Comparison of ENCODE assay signal across 6 cellular contexts in the genomic region with DNA sequence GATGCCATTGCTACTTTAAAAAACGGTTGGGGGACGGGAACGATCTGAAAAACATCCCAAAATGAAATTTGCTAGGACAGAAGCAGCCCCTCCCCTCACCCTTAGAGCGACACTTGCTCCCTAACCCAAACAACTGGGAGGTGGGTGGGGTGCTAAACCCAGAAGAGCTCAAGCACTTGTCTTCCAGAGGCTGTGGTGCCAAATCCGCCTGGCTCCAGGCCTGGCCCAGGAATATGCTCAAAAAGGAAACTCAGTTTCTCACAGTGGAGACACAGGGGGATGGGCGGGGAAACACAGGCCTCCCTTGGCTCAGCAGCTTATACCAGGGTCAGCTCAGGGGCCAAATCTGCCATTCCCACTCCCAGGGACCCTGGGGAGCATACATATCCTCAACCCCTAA. TPM values are rescaled to one million over a fixed set of nuclear protein-coding genes. Genes with fewer than 3 reads are reported as not detected.
A peak's percentile ranks its signal among the peaks of the same experiment; 100 is the strongest.
DNase-seq lines count a peak whose midpoint lies in the region; ATAC-seq and TF ChIP-seq lines count a peak whose summit lies in the region.

No MANE protein-coding gene starts in this region.

- ATAC-seq in GM19397 (IDR thresholded peaks at IDR 0.05; ENCODE audit: unreplicated experiment), result no peak

- peak overlapping the region; percentile 79 to 89 (median 85) for H3K27ac ChIP-seq in esophagus squamous epithelium
- H3K27ac ChIP-seq in smooth muscle cell (ENCODE audit: low read depth), result peak overlapping the region; percentile 91

- peaks cover 19% of the 10 kb centered on the region for H4K20me1 ChIP-seq in smooth muscle cell (ENCODE audit: low read depth)

- peaks cover 25% of the 10 kb centered on the region for H3K79me2 ChIP-seq in smooth muscle cell (ENCODE audit: low read depth)

- TF ChIP-seq CTCF in esophagus squamous epithelium (IDR thresholded peaks at IDR 0.05), result no peak
- no peak for TF ChIP-seq CTCF in smooth muscle cell (IDR thresholded peaks at IDR 0.05; ENCODE audit: borderline replicate concordance, insufficient read depth, poor library complexity, severe bottlenecking)

- peak overlapping the region; percentile 89 for H3K4me2 ChIP-seq in smooth muscle cell

- no peaks in the 10 kb centered on the region for H3F3A ChIP-seq in smooth muscle cell (ENCODE audit: low read depth)

- H3K4me3 ChIP-seq in esophagus squamous epithelium, result peak overlapping the region; percentile 43 to 71 (median 55)
- H3K4me3 ChIP-seq in smooth muscle cell, result peak overlapping the region; percentile 55

- no peaks in the 10 kb centered on the region for H3K27me3 ChIP-seq in esophagus squamous epithelium
- no peaks in the 10 kb centered on the region for H3K27me3 ChIP-seq in smooth muscle cell (ENCODE audit: low read depth)

- peak overlapping the region; percentile 81 for H3K9ac ChIP-seq in smooth muscle cell (ENCODE audit: low read depth)

- H3K9me3 ChIP-seq in esophagus squamous epithelium, result no peaks in the 10 kb centered on the region
- H3K9me3 ChIP-seq in smooth muscle cell (replicated peaks; ENCODE audit: low read depth), result no peaks in the 10 kb centered on the region

- WGBS in esophagus squamous epithelium, 2 donors, result 7 to 9% methylated on average over 4 to 6 of the region's 6 CpGs
- 16% methylated on average over 6 of the region's 6 CpGs for WGBS in smooth muscle cell (ENCODE audit: low lambda C conversion rate)

- H3K4me1 ChIP-seq in esophagus squamous epithelium (peaks cover 28 to 90% (median 63%) of the 10 kb centered on the region in 3 donors), smooth muscle cell (ENCODE audit: low read depth) (peaks cover 26% of the 10 kb centered on the region)

- DNase-seq in esophagus squamous epithelium (lab: John Stamatoyannopoulos, UW), result no peak
- no peak for DNase-seq in smooth muscle cell (lab: John Stamatoyannopoulos, UW; ENCODE audit: unreplicated experiment)
- no peak for DNase-seq in erythroblast (lab: John Stamatoyannopoulos, UW)
- no peak for DNase-seq in NAMALWA (ENCODE audit: low spot score)

- no peak for TF ChIP-seq POLR2A in esophagus squamous epithelium (IDR thresholded peaks at IDR 0.05)
- TF ChIP-seq POLR2A in erythroblast (IDR thresholded peaks at IDR 0.05; ENCODE audit: low read length), result no peak

- peaks cover 8 to 31% (median 10%) of the 10 kb centered on the region in 3 donors for H3K36me3 ChIP-seq in esophagus squamous epithelium
- no peaks in the 10 kb centered on the region for H3K36me3 ChIP-seq in smooth muscle cell (ENCODE audit: low read depth)

- intact Hi-C loops in esophagus squamous epithelium (cut with DNase I), result loop anchor here (10.0 kb wide), 1 partner anchor 392 kb away; the partner anchor contains the start of gene CHRNB2

- no peak overlapping the region for H2AFZ ChIP-seq in smooth muscle cell (ENCODE audit: low read depth)

TF ChIP-seq in PFSK-1, 5 proteins besides CTCF, POLR2A, EP300 and RAD21:
- TF ChIP-seq FOXP2 (optimal IDR thresholded peaks at IDR 0.05; ENCODE audit: borderline replicate concordance, extremely low read depth, extremely low read length, insufficient read depth) (no peak), SIN3A (IDR thresholded peaks at IDR 0.05; ENCODE audit: borderline replicate concordance, insufficient read depth, low read length) (no peak), POLR2AphosphoS5 (IDR thresholded peaks at IDR 0.05; ENCODE audit: low read depth, low read length) (peak; percentile 35)

RNA-seq across cellular contexts. Expression of gene PBXIP1, which starts 0.7 kb away (rescaled TPM):
- 16.6 TPM for polyA plus RNA-seq in PFSK-1 (2012; ENCODE audit: insufficient read length, low read depth)
- total RNA-seq in esophagus squamous epithelium, result 10 to 100 TPM; 11.1 to 51.1 (median 29.3) TPM
- 39.1 and 41.9 TPM in 2 replicates for total RNA-seq in smooth muscle cell
- 40.5 and 44.1 TPM in 2 replicates for polyA plus RNA-seq in smooth muscle cell

RNA-seq across cellular contexts. Expression of gene PYGO2, which starts 5.0 kb away (rescaled TPM):
- 19.3 TPM for polyA plus RNA-seq in PFSK-1 (2012; ENCODE audit: insufficient read length, low read depth)
- 10 to 100 TPM; 14.4 to 18.8 (median 17.5) TPM for total RNA-seq in esophagus squamous epithelium
- total RNA-seq in smooth muscle cell, result 18.4 and 20.3 TPM in 2 replicates
- polyA plus RNA-seq in smooth muscle cell, result 27.9 and 30.0 TPM in 2 replicates

RNA-seq across cellular contexts. Expression of gene SHC1, which starts 14.0 kb away (rescaled TPM):
- polyA plus RNA-seq in PFSK-1 (2012; ENCODE audit: insufficient read length, low read depth), result 207 TPM
- 10 to 100 TPM; 37.6 to 80.9 (median 65.8) TPM for total RNA-seq in esophagus squamous epithelium
- total RNA-seq in smooth muscle cell, result 207 and 216 TPM in 2 replicates
- 214 and 249 TPM in 2 replicates for polyA plus RNA-seq in smooth muscle cell

RNA-seq across cellular contexts. Expression of gene CKS1B, which starts 17.9 kb away (rescaled TPM):
- polyA plus RNA-seq in PFSK-1 (2012; ENCODE audit: insufficient read length, low read depth), result 151 TPM
- total RNA-seq in esophagus squamous epithelium (10 to 100 TPM; 34.9 to 72.8 (median 55.3) TPM), smooth muscle cell (41.6 and 46.3 TPM in 2 replicates)
- polyA plus RNA-seq in smooth muscle cell, result 115 and 116 TPM in 2 replicates

RNA-seq across cellular contexts. Expression of gene PMVK, which starts 20.0 kb away (rescaled TPM):
- 55.9 TPM for polyA plus RNA-seq in PFSK-1 (2012; ENCODE audit: insufficient read length, low read depth)
- total RNA-seq in esophagus squamous epithelium, result 10 to 100 TPM; 29.0 to 38.2 (median 33.5) TPM
- 6.0 and 6.7 TPM in 2 replicates for total RNA-seq in smooth muscle cell
- 31.2 and 40.2 TPM in 2 replicates for polyA plus RNA-seq in smooth muscle cell
